In the genomic region with DNA sequence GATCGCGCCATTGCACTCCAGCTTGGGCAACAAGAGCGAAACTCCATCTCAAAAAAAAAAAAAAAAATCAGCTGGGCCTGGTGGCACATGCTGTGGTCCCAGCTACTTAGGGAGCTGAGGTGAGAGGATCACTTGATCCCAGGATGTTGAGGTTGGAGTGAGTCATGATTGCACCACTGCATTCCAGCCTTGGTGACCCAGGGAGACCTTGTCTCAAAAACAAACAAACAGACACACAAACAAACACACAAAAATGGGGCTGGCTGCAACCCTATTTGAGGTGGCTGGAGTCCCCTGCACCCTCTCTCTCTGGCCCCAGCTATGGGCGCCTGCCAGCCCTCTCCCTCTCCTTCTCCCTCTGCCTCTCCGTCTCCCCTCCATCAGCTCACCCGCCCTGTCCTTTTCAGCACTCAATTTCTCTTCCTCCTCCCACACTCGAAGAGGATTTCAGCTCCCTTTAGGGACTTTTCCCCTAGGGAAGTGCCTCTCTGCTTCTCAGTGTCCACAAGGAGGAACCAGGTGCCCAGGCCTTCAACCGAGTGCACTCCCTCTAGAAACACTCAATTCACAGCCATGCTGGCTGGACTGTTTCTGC, we compare ENCODE assay signal across 1 cellular context.
TF ChIP-seq lines count a peak whose summit lies in the region.

No MANE protein-coding gene starts in this region.

TF ChIP-seq in HepG2, 621 proteins besides CTCF, POLR2A, EP300 and RAD21 (continues in another document):
- TF ChIP-seq ATF7-NPFF (CRISPR knock-in tag; IDR thresholded peaks at IDR 0.05; ENCODE audit: low read depth), result no peak
- no peak for TF ChIP-seq GTF3A (CRISPR knock-in tag; conservative IDR thresholded peaks at IDR 0.05)
- TF ChIP-seq, protein P1, sequence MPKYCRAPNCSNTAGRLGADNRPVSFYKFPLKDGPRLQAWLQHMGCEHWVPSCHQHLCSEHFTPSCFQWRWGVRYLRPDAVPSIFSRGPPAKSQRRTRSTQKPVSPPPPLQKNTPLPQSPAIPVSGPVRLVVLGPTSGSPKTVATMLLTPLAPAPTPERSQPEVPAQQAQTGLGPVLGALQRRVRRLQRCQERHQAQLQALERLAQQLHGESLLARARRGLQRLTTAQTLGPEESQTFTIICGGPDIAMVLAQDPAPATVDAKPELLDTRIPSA (CRISPR knock-in tag; IDR thresholded peaks at IDR 0.05; ENCODE audit: borderline replicate concordance), result no peak
- no peak for TF ChIP-seq YEATS4 (CRISPR knock-in tag; IDR thresholded peaks at IDR 0.05; ENCODE audit: borderline replicate concordance)
- peak; percentile 57; the same call in 1 of the 2 replicates for TF ChIP-seq TBX3 (IDR thresholded peaks at IDR 0.05; ENCODE audit: borderline replicate concordance)
- TF ChIP-seq, protein P2, sequence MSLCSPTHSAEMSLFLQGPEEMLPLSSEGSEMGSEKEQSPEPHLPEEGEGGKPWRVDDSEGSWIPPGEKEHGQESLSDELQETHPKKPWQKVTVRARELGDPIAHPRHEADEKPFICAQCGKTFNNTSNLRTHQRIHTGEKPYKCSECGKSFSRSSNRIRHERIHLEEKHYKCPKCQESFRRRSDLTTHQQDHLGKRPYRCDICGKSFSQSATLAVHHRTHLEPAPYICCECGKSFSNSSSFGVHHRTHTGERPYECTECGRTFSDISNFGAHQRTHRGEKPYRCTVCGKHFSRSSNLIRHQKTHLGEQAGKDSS (CRISPR knock-in tag; IDR thresholded peaks at IDR 0.05; ENCODE audit: borderline replicate concordance, low read depth), result no peak
- no peak for TF ChIP-seq FLYWCH1 (CRISPR knock-in tag; IDR thresholded peaks at IDR 0.05)
- 0 out of 2 replicates have a peak, but pooled peaks have one; percentile 34 for TF ChIP-seq SSRP1 (CRISPR knock-in tag; IDR thresholded peaks at IDR 0.05)
- TF ChIP-seq, protein P3, sequence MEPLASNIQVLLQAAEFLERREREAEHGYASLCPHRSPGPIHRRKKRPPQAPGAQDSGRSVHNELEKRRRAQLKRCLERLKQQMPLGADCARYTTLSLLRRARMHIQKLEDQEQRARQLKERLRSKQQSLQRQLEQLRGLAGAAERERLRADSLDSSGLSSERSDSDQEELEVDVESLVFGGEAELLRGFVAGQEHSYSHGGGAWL (CRISPR knock-in tag; IDR thresholded peaks at IDR 0.05), result no peak
- TF ChIP-seq, protein P4, sequence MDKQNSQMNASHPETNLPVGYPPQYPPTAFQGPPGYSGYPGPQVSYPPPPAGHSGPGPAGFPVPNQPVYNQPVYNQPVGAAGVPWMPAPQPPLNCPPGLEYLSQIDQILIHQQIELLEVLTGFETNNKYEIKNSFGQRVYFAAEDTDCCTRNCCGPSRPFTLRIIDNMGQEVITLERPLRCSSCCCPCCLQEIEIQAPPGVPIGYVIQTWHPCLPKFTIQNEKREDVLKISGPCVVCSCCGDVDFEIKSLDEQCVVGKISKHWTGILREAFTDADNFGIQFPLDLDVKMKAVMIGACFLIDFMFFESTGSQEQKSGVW (CRISPR knock-in tag; IDR thresholded peaks at IDR 0.05; ENCODE audit: borderline replicate concordance), result no peak
- peak; percentile 41; the same call in 1 of the 2 replicates for TF ChIP-seq ZBTB38 (CRISPR knock-in tag; IDR thresholded peaks at IDR 0.05)
- 0 out of 2 replicates have a peak, but pooled peaks have one; percentile 25 for TF ChIP-seq CREB1 (IDR thresholded peaks at IDR 0.05)
- TF ChIP-seq CREB1 (CRISPR knock-in tag; IDR thresholded peaks at IDR 0.05), result peak; percentile 14; the same call in 1 of the 2 replicates
- TF ChIP-seq ZBTB8A (CRISPR knock-in tag; IDR thresholded peaks at IDR 0.05; ENCODE audit: borderline replicate concordance, low read depth), result no peak
- TF ChIP-seq SP1 (IDR thresholded peaks at IDR 0.05), result no peak
- no peak for TF ChIP-seq SP1 (CRISPR knock-in tag; IDR thresholded peaks at IDR 0.05)
- TF ChIP-seq RELA (CRISPR knock-in tag; IDR thresholded peaks at IDR 0.05), result no peak
- no peak for TF ChIP-seq ARNT (IDR thresholded peaks at IDR 0.05)
- no peak for TF ChIP-seq ZNF678 (CRISPR knock-in tag; IDR thresholded peaks at IDR 0.05)
- peak; percentile 98 for TF ChIP-seq FOSL2 (CRISPR knock-in tag; IDR thresholded peaks at IDR 0.05)
- TF ChIP-seq TGIF2 (CRISPR knock-in tag; IDR thresholded peaks at IDR 0.05), result 0 out of 2 replicates have a peak, but pooled peaks have one; percentile 46
- no peak for TF ChIP-seq TOPORS (CRISPR knock-in tag; IDR thresholded peaks at IDR 0.05)
- no peak for TF ChIP-seq ZNF17 (CRISPR knock-in tag; IDR thresholded peaks at IDR 0.05)
- no peak for TF ChIP-seq ZNF263 (CRISPR knock-in tag; IDR thresholded peaks at IDR 0.05)
- TF ChIP-seq PRPF4 (IDR thresholded peaks at IDR 0.05; ENCODE audit: low read depth, low read length, poor library complexity, severe bottlenecking), result no peak
- TF ChIP-seq, protein P5, sequence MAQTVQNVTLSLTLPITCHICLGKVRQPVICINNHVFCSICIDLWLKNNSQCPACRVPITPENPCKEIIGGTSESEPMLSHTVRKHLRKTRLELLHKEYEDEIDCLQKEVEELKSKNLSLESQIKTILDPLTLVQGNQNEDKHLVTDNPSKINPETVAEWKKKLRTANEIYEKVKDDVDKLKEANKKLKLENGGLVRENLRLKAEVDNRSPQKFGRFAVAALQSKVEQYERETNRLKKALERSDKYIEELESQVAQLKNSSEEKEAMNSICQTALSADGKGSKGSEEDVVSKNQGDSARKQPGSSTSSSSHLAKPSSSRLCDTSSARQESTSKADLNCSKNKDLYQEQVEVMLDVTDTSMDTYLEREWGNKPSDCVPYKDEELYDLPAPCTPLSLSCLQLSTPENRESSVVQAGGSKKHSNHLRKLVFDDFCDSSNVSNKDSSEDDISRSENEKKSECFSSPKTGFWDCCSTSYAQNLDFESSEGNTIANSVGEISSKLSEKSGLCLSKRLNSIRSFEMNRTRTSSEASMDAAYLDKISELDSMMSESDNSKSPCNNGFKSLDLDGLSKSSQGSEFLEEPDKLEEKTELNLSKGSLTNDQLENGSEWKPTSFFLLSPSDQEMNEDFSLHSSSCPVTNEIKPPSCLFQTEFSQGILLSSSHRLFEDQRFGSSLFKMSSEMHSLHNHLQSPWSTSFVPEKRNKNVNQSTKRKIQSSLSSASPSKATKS (CRISPR knock-in tag; IDR thresholded peaks at IDR 0.05), result no peak
- no peak for TF ChIP-seq ZFAT (CRISPR knock-in tag; conservative IDR thresholded peaks at IDR 0.05)
- TF ChIP-seq, protein P6, sequence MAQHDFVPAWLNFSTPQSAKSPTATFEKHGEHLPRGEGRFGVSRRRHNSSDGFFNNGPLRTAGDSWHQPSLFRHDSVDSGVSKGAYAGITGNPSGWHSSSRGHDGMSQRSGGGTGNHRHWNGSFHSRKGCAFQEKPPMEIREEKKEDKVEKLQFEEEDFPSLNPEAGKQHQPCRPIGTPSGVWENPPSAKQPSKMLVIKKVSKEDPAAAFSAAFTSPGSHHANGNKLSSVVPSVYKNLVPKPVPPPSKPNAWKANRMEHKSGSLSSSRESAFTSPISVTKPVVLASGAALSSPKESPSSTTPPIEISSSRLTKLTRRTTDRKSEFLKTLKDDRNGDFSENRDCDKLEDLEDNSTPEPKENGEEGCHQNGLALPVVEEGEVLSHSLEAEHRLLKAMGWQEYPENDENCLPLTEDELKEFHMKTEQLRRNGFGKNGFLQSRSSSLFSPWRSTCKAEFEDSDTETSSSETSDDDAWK (CRISPR knock-in tag; IDR thresholded peaks at IDR 0.05), result no peak
- TF ChIP-seq NFIC (IDR thresholded peaks at IDR 0.05; ENCODE audit: low read length), result no peak
- TF ChIP-seq EHMT2 (IDR thresholded peaks at IDR 0.05; ENCODE audit: borderline replicate concordance, low read depth, low read length), result no peak
- TF ChIP-seq, protein P7, sequence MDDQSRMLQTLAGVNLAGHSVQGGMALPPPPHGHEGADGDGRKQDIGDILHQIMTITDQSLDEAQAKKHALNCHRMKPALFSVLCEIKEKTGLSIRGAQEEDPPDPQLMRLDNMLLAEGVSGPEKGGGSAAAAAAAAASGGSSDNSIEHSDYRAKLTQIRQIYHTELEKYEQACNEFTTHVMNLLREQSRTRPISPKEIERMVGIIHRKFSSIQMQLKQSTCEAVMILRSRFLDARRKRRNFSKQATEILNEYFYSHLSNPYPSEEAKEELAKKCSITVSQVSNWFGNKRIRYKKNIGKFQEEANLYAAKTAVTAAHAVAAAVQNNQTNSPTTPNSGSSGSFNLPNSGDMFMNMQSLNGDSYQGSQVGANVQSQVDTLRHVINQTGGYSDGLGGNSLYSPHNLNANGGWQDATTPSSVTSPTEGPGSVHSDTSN (CRISPR knock-in tag; IDR thresholded peaks at IDR 0.05; ENCODE audit: borderline replicate concordance), result no peak
- no peak for TF ChIP-seq PTBP1 (IDR thresholded peaks at IDR 0.05; ENCODE audit: low read depth, low read length, poor library complexity, severe bottlenecking)
- TF ChIP-seq SKI (IDR thresholded peaks at IDR 0.05; ENCODE audit: partially characterized antibody), result peak; percentile 41
- no peak for TF ChIP-seq NCOA5 (CRISPR knock-in tag; IDR thresholded peaks at IDR 0.05)
- no peak for TF ChIP-seq SETDB1 (CRISPR knock-in tag; IDR thresholded peaks at IDR 0.05; ENCODE audit: borderline replicate concordance)
- TF ChIP-seq HES4 (CRISPR knock-in tag; IDR thresholded peaks at IDR 0.05; ENCODE audit: borderline replicate concordance), result no peak
- TF ChIP-seq, protein P8, sequence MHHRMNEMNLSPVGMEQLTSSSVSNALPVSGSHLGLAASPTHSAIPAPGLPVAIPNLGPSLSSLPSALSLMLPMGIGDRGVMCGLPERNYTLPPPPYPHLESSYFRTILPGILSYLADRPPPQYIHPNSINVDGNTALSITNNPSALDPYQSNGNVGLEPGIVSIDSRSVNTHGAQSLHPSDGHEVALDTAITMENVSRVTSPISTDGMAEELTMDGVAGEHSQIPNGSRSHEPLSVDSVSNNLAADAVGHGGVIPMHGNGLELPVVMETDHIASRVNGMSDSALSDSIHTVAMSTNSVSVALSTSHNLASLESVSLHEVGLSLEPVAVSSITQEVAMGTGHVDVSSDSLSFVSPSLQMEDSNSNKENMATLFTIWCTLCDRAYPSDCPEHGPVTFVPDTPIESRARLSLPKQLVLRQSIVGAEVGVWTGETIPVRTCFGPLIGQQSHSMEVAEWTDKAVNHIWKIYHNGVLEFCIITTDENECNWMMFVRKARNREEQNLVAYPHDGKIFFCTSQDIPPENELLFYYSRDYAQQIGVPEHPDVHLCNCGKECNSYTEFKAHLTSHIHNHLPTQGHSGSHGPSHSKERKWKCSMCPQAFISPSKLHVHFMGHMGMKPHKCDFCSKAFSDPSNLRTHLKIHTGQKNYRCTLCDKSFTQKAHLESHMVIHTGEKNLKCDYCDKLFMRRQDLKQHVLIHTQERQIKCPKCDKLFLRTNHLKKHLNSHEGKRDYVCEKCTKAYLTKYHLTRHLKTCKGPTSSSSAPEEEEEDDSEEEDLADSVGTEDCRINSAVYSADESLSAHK (CRISPR knock-in tag; IDR thresholded peaks at IDR 0.05; ENCODE audit: borderline replicate concordance), result no peak
- TF ChIP-seq ZSCAN21 (CRISPR knock-in tag; IDR thresholded peaks at IDR 0.05; ENCODE audit: borderline replicate concordance), result no peak
- TF ChIP-seq ZNF761 (CRISPR knock-in tag; conservative IDR thresholded peaks at IDR 0.05), result no peak
- no peak for TF ChIP-seq SIN3A (IDR thresholded peaks at IDR 0.05; ENCODE audit: borderline replicate concordance, low read depth, low read length)
- no peak for TF ChIP-seq ZNF282 (IDR thresholded peaks at IDR 0.05; ENCODE audit: partially characterized antibody)
- TF ChIP-seq ISX (CRISPR knock-in tag; conservative IDR thresholded peaks at IDR 0.05), result no peak
- no peak for TF ChIP-seq MAFK (conservative IDR thresholded peaks at IDR 0.05 in 1 of 2, IDR thresholded peaks at IDR 0.05 in 1 of 2; ENCODE audit: low read length in 2 of 2)
- no peak for TF ChIP-seq MED13 (CRISPR knock-in tag; IDR thresholded peaks at IDR 0.05)
- TF ChIP-seq, protein P9, sequence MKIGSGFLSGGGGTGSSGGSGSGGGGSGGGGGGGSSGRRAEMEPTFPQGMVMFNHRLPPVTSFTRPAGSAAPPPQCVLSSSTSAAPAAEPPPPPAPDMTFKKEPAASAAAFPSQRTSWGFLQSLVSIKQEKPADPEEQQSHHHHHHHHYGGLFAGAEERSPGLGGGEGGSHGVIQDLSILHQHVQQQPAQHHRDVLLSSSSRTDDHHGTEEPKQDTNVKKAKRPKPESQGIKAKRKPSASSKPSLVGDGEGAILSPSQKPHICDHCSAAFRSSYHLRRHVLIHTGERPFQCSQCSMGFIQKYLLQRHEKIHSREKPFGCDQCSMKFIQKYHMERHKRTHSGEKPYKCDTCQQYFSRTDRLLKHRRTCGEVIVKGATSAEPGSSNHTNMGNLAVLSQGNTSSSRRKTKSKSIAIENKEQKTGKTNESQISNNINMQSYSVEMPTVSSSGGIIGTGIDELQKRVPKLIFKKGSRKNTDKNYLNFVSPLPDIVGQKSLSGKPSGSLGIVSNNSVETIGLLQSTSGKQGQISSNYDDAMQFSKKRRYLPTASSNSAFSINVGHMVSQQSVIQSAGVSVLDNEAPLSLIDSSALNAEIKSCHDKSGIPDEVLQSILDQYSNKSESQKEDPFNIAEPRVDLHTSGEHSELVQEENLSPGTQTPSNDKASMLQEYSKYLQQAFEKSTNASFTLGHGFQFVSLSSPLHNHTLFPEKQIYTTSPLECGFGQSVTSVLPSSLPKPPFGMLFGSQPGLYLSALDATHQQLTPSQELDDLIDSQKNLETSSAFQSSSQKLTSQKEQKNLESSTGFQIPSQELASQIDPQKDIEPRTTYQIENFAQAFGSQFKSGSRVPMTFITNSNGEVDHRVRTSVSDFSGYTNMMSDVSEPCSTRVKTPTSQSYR (CRISPR knock-in tag; IDR thresholded peaks at IDR 0.05; ENCODE audit: borderline replicate concordance), result no peak
- TF ChIP-seq, protein P10, sequence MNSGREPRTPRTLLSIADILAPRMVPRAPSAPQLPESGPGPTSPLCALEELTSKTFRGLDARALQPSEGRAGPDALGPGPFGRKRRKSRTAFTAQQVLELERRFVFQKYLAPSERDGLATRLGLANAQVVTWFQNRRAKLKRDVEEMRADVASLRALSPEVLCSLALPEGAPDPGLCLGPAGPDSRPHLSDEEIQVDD (CRISPR knock-in tag; IDR thresholded peaks at IDR 0.05; ENCODE audit: borderline replicate concordance), result no peak
- TF ChIP-seq ZFP41 (CRISPR knock-in tag; IDR thresholded peaks at IDR 0.05; ENCODE audit: borderline replicate concordance), result no peak
- no peak for TF ChIP-seq ZNF749 (CRISPR knock-in tag; IDR thresholded peaks at IDR 0.05; ENCODE audit: borderline replicate concordance)
- TF ChIP-seq ZNF720 (CRISPR knock-in tag; IDR thresholded peaks at IDR 0.05), result no peak
- TF ChIP-seq NKX3-1 (CRISPR knock-in tag; IDR thresholded peaks at IDR 0.05), result no peak
- no peak for TF ChIP-seq SATB2 (CRISPR knock-in tag; IDR thresholded peaks at IDR 0.05)
